ENCODE assay signal across 15 cellular contexts in the genomic region with DNA sequence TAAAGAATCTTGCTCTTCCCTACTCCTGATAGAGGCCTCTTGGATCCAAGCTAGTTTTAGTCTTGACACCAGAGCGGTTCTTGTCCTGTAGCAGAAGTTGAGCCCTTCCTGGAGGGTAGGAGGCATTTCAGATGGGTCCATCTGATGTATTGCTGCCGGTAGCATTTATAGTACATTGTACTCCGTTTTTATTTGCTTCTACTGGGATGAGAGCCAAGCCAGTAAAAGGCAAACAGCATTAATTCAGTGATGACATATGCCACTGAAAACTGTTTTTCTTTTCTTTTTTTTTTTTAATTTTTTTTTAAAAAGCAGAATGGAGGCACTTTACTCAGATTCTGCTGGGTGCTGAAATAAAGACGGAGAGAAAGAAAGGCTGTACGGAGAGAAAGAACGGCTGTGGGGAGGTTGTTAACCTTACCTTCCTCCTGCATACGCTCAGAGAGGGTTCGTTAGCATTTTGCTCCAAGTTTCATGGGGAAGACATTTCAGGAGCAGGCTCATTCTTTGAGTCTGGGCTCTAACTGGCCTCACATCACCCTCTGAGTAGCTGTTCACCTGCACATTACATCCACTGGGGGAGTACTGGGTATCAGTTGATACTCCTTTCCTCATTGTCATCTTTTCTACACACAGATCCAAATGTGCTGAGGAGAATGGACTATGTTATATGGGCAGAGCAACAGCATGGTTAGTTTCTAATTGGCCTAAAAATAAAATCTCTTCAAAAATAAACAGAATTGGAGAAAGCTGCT.
DNase-seq lines count a peak whose midpoint lies in the region; ATAC-seq and TF ChIP-seq lines count a peak whose summit lies in the region.
"Had no signal": no experiment of that assay in that cellular context is flagged by ENCODE, and none has a peak within 500 bp of the region (broad histone marks: within the 10 kb centered on the region; RNA-seq: fewer than 3 reads in every experiment).

No MANE protein-coding gene starts in this region.

- no peaks in the 10 kb centered on the region for H3K9me3 ChIP-seq in ascending aorta
- H3K9me3 ChIP-seq: adrenal gland, left ventricle myocardium inferior, SJSA1 had no signal

- no peaks in the 10 kb centered on the region for H3K4me1 ChIP-seq in ascending aorta
- H3K4me1 ChIP-seq: adrenal gland, left ventricle myocardium inferior, SJSA1 had no signal

- DNase-seq in HuH-7.5 (ENCODE audit: low spot score) (peak; percentile 30), WTC11 (ENCODE audit: low spot score) (no peak), left colon (no peak), NCI-H1048 (lab: John Stamatoyannopoulos, UW) (no peak), ascending aorta (ENCODE audit: low spot score in 2 of 2) (no peak), NCI-H1436 treated with DMSO at 0.1 percent for 48 hours (lab: John Stamatoyannopoulos, UW) (no peak)
- DNase-seq: CD4-positive, alpha-beta T cell; effector CD4-positive, alpha-beta T cell; left ventricle myocardium inferior; NCI-H510A treated with DMSO at 0.1 percent for 48 hours; substantia nigra had no signal

- no peaks in the 10 kb centered on the region for H3K27me3 Mint-ChIP-seq in WTC11 (ENCODE audit: low read depth)
- H3K27me3 Mint-ChIP-seq: CD4-positive, alpha-beta T cell had no signal

- H3K9me3 Mint-ChIP-seq in WTC11 = no peaks in the 10 kb centered on the region
- H3K9me3 Mint-ChIP-seq: CD4-positive, alpha-beta T cell had no signal

- H3K27ac ChIP-seq in C4-2B (no peak overlapping the region; the same call in 1 of the 2 replicates), ascending aorta (no peak overlapping the region)
- H3K27ac ChIP-seq: adrenal gland, left ventricle myocardium inferior, SJSA1 had no signal

- ATAC-seq in WTC11 = peak; percentile 68
- ATAC-seq in left colon = peak; percentile 94
- no peak for ATAC-seq in HG03439 (IDR thresholded peaks at IDR 0.05; ENCODE audit: unreplicated experiment)

- no peaks in the 10 kb centered on the region for H3K27me3 ChIP-seq in ascending aorta
- H3K27me3 ChIP-seq: adrenal gland, SJSA1 had no signal

- H3K4me3 Mint-ChIP-seq in WTC11 = no peak overlapping the region
- H3K4me3 Mint-ChIP-seq: CD4-positive, alpha-beta T cell had no signal

- CTCF ChIA-PET in WTC11 (lab: Charles Lee) = interaction anchor here (0.5 to 1.9 kb wide), 4 partner anchors 21 to 42 kb away, joined by 3 to 4 read pairs (median 4); no protein-coding TSS in a partner anchor

- peaks cover 15% of the 10 kb centered on the region for H3K4me1 Mint-ChIP-seq in WTC11

- no peak overlapping the region for H3K4me3 ChIP-seq in ascending aorta
- H3K4me3 ChIP-seq: adrenal gland, left ventricle myocardium inferior, SJSA1 had no signal

- POLR2A ChIA-PET in WTC11 (lab: Charles Lee) = interaction anchor here (0.5 kb wide), 1 partner anchor 88 kb away, joined by 3 read pairs; no protein-coding TSS in a partner anchor

- peak; percentile 41 for TF ChIP-seq CTCF in C4-2B (conservative IDR thresholded peaks at IDR 0.05)
- no peak for TF ChIP-seq CTCF in WTC11 (IDR thresholded peaks at IDR 0.05)
- TF ChIP-seq CTCF in ascending aorta (IDR thresholded peaks at IDR 0.05) = no peak

- no peaks in the 10 kb centered on the region for H3K36me3 ChIP-seq in ascending aorta
- H3K36me3 ChIP-seq: adrenal gland, SJSA1 had no signal

- H3K36me3 Mint-ChIP-seq in WTC11 = peaks cover 8% of the 10 kb centered on the region

- intact Hi-C loops in left colon (cut with DNase I, micrococcal nuclease) (no loop called here), ascending aorta (cut with DNase I) (no loop called here)

- H3K27ac Mint-ChIP-seq in WTC11 = peak overlapping the region; percentile 47; the same call in 1 of the 2 replicates
- H3K27ac Mint-ChIP-seq: CD4-positive, alpha-beta T cell had no signal

TF ChIP-seq in WTC11, 78 proteins besides CTCF, POLR2A, EP300 and RAD21:
- TF ChIP-seq, protein P1, sequence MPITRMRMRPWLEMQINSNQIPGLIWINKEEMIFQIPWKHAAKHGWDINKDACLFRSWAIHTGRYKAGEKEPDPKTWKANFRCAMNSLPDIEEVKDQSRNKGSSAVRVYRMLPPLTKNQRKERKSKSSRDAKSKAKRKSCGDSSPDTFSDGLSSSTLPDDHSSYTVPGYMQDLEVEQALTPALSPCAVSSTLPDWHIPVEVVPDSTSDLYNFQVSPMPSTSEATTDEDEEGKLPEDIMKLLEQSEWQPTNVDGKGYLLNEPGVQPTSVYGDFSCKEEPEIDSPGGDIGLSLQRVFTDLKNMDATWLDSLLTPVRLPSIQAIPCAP (CRISPR knock-in tag; IDR thresholded peaks at IDR 0.05) = no peak
- TF ChIP-seq, protein P2, sequence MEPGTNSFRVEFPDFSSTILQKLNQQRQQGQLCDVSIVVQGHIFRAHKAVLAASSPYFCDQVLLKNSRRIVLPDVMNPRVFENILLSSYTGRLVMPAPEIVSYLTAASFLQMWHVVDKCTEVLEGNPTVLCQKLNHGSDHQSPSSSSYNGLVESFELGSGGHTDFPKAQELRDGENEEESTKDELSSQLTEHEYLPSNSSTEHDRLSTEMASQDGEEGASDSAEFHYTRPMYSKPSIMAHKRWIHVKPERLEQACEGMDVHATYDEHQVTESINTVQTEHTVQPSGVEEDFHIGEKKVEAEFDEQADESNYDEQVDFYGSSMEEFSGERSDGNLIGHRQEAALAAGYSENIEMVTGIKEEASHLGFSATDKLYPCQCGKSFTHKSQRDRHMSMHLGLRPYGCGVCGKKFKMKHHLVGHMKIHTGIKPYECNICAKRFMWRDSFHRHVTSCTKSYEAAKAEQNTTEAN (CRISPR knock-in tag; IDR thresholded peaks at IDR 0.05) = no peak
- no peak for TF ChIP-seq GRHL2 (CRISPR knock-in tag; IDR thresholded peaks at IDR 0.05; ENCODE audit: insufficient replicate concordance, severe bottlenecking)
- TF ChIP-seq CREM (CRISPR knock-in tag; IDR thresholded peaks at IDR 0.05) = no peak
- TF ChIP-seq, protein P3, sequence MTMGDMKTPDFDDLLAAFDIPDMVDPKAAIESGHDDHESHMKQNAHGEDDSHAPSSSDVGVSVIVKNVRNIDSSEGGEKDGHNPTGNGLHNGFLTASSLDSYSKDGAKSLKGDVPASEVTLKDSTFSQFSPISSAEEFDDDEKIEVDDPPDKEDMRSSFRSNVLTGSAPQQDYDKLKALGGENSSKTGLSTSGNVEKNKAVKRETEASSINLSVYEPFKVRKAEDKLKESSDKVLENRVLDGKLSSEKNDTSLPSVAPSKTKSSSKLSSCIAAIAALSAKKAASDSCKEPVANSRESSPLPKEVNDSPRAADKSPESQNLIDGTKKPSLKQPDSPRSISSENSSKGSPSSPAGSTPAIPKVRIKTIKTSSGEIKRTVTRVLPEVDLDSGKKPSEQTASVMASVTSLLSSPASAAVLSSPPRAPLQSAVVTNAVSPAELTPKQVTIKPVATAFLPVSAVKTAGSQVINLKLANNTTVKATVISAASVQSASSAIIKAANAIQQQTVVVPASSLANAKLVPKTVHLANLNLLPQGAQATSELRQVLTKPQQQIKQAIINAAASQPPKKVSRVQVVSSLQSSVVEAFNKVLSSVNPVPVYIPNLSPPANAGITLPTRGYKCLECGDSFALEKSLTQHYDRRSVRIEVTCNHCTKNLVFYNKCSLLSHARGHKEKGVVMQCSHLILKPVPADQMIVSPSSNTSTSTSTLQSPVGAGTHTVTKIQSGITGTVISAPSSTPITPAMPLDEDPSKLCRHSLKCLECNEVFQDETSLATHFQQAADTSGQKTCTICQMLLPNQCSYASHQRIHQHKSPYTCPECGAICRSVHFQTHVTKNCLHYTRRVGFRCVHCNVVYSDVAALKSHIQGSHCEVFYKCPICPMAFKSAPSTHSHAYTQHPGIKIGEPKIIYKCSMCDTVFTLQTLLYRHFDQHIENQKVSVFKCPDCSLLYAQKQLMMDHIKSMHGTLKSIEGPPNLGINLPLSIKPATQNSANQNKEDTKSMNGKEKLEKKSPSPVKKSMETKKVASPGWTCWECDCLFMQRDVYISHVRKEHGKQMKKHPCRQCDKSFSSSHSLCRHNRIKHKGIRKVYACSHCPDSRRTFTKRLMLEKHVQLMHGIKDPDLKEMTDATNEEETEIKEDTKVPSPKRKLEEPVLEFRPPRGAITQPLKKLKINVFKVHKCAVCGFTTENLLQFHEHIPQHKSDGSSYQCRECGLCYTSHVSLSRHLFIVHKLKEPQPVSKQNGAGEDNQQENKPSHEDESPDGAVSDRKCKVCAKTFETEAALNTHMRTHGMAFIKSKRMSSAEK (CRISPR knock-in tag; IDR thresholded peaks at IDR 0.05; ENCODE audit: borderline replicate concordance) = no peak
- TF ChIP-seq NFYB (CRISPR knock-in tag; conservative IDR thresholded peaks at IDR 0.05; ENCODE audit: low read depth) = no peak
- no peak for TF ChIP-seq ZNF232 (CRISPR knock-in tag; IDR thresholded peaks at IDR 0.05)
- no peak for TF ChIP-seq CREB1 (CRISPR knock-in tag; IDR thresholded peaks at IDR 0.05)
- no peak for TF ChIP-seq ZNF396 (CRISPR knock-in tag; IDR thresholded peaks at IDR 0.05; ENCODE audit: borderline replicate concordance)
- TF ChIP-seq SOX15 (CRISPR knock-in tag; IDR thresholded peaks at IDR 0.05) = no peak
- no peak for TF ChIP-seq TEAD1 (CRISPR knock-in tag; IDR thresholded peaks at IDR 0.05)
- TF ChIP-seq, protein P4, sequence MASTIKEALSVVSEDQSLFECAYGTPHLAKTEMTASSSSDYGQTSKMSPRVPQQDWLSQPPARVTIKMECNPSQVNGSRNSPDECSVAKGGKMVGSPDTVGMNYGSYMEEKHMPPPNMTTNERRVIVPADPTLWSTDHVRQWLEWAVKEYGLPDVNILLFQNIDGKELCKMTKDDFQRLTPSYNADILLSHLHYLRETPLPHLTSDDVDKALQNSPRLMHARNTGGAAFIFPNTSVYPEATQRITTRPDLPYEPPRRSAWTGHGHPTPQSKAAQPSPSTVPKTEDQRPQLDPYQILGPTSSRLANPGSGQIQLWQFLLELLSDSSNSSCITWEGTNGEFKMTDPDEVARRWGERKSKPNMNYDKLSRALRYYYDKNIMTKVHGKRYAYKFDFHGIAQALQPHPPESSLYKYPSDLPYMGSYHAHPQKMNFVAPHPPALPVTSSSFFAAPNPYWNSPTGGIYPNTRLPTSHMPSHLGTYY (CRISPR knock-in tag; IDR thresholded peaks at IDR 0.05) = no peak
- no peak for TF ChIP-seq NFATC4 (CRISPR knock-in tag; IDR thresholded peaks at IDR 0.05)
